ENCODE assay signal across 1 cellular context in the genomic region with DNA sequence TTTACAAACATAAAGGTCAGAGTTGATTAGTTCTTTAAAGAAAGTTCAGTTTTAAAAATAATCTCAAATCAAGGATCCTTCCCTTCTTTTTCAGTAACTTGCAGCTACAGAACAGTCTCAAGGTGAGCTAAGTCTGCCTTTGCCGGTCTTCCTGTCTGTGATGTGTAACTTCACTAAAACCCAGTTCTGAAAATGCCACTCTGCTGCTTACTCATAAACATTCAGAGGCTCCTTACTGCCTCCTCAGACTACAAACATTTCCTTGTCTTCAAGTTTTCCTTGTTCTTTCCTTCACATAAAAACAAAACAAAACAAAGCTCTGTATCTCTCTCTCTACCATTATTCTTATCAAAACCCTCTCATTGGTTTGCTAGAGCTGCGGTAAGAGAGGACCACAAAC.
TF ChIP-seq lines count a peak whose summit lies in the region.

No MANE protein-coding gene starts in this region.

TF ChIP-seq in H1, 55 proteins besides CTCF, POLR2A, EP300 and RAD21 (continued from another document):
- TF ChIP-seq PHF8 (conservative IDR thresholded peaks at IDR 0.05; ENCODE audit: low read depth, low read length), result no peak
- no peak for TF ChIP-seq CBX5 (IDR thresholded peaks at IDR 0.05; ENCODE audit: low read depth, low read length)
- TF ChIP-seq CHD7 (IDR thresholded peaks at IDR 0.05; ENCODE audit: insufficient replicate concordance, low read length), result no peak
- no peak for TF ChIP-seq JUND (IDR thresholded peaks at IDR 0.05; ENCODE audit: low read length)
- TF ChIP-seq CHD2 (IDR thresholded peaks at IDR 0.05; ENCODE audit: low read length), result no peak
- no peak for TF ChIP-seq YY1 (IDR thresholded peaks at IDR 0.05; ENCODE audit: low read depth, low read length)
- no peak for TF ChIP-seq RXRA (IDR thresholded peaks at IDR 0.05; ENCODE audit: insufficient read depth, low read depth, low read length)
- TF ChIP-seq JUN (IDR thresholded peaks at IDR 0.05; ENCODE audit: low read depth, low read length), result no peak
- no peak for TF ChIP-seq CHD1 (IDR thresholded peaks at IDR 0.05; ENCODE audit: low read depth, low read length)
- TF ChIP-seq TAF1 (IDR thresholded peaks at IDR 0.05; ENCODE audit: low read depth, low read length), result no peak
